1 cellular context compared by ENCODE assay signal in genomic region chr2:226760412-226761194, GRCh38.
A peak's percentile ranks its signal among the peaks of the same experiment; 100 is the strongest.
TF ChIP-seq lines count a peak whose summit lies in the region.

No MANE protein-coding gene starts in this region.

TF ChIP-seq in HepG2, 621 proteins besides CTCF, POLR2A, EP300 and RAD21 (continued from another document and continues in another):
- TF ChIP-seq MAX (IDR thresholded peaks at IDR 0.05) (peak; percentile 35; the same call in 1 of the 2 replicates), ZNF883 (CRISPR knock-in tag; IDR thresholded peaks at IDR 0.05; ENCODE audit: not compliant biosample characterization) (no peak), LCORL (IDR thresholded peaks at IDR 0.05) (no peak), LCORL (CRISPR knock-in tag; IDR thresholded peaks at IDR 0.05) (peak; percentile 81; the same call in 1 of the 2 replicates), BRF2 (CRISPR knock-in tag; IDR thresholded peaks at IDR 0.05) (peak; percentile 86; the same call in 1 of the 2 replicates), DZIP1 (CRISPR knock-in tag; IDR thresholded peaks at IDR 0.05) (no peak), ZNF580 (CRISPR knock-in tag; IDR thresholded peaks at IDR 0.05; ENCODE audit: borderline replicate concordance, low read depth) (peak; percentile 24; the same call in 1 of the 2 replicates), HNF1B (CRISPR knock-in tag; IDR thresholded peaks at IDR 0.05) (peak; percentile 86), KAT8 (CRISPR knock-in tag; IDR thresholded peaks at IDR 0.05) (peak; percentile 57), ZC3H4 (CRISPR knock-in tag; IDR thresholded peaks at IDR 0.05; ENCODE audit: borderline replicate concordance) (no peak), TAF15 (IDR thresholded peaks at IDR 0.05; ENCODE audit: low read depth, low read length, poor library complexity, severe bottlenecking) (no peak), ZNF362 (CRISPR knock-in tag; IDR thresholded peaks at IDR 0.05; ENCODE audit: borderline replicate concordance) (peak; percentile 85), ZNF687 (CRISPR knock-in tag; IDR thresholded peaks at IDR 0.05) (no peak), ZSCAN5A (CRISPR knock-in tag; IDR thresholded peaks at IDR 0.05; ENCODE audit: borderline replicate concordance) (peak; percentile 95; the same call in 1 of the 2 replicates), PBX3 (CRISPR knock-in tag; IDR thresholded peaks at IDR 0.05; ENCODE audit: borderline replicate concordance) (no peak), HNF1A (IDR thresholded peaks at IDR 0.05; ENCODE audit: low read depth) (peak; percentile 62; the same call in 1 of the 2 replicates), HNF1A (CRISPR knock-in tag; IDR thresholded peaks at IDR 0.05; ENCODE audit: borderline replicate concordance) (peak; percentile 73; the same call in 1 of the 2 replicates), ZNF777 (CRISPR knock-in tag; IDR thresholded peaks at IDR 0.05) (peak; percentile 38; the same call in 1 of the 2 replicates), ZNF101 (CRISPR knock-in tag; IDR thresholded peaks at IDR 0.05; ENCODE audit: borderline replicate concordance, low read depth) (0 out of 2 replicates have a peak, but pooled peaks have one; percentile 37), CBX5 (CRISPR knock-in tag; IDR thresholded peaks at IDR 0.05; ENCODE audit: borderline replicate concordance) (0 out of 2 replicates have a peak, but pooled peaks have one; percentile 61), FOXO1 (CRISPR knock-in tag; IDR thresholded peaks at IDR 0.05) (peak; percentile 88), REPIN1 (CRISPR knock-in tag; IDR thresholded peaks at IDR 0.05; ENCODE audit: borderline replicate concordance, low read depth) (peak; percentile 96), GZF1 (CRISPR knock-in tag; IDR thresholded peaks at IDR 0.05) (no peak), NR2F1 (CRISPR knock-in tag; IDR thresholded peaks at IDR 0.05) (peak; percentile 95), ZHX2 (IDR thresholded peaks at IDR 0.05; ENCODE audit: low read depth) (no peak), ZHX2 (CRISPR knock-in tag; IDR thresholded peaks at IDR 0.05; ENCODE audit: borderline replicate concordance) (no peak), ZFP36L2 (CRISPR knock-in tag; IDR thresholded peaks at IDR 0.05) (no peak)
